In genomic region chr1:46991083-46991923, GRCh38 we compare ENCODE assay signal across 10 cellular contexts. TPM values are rescaled to one million over a fixed set of nuclear protein-coding genes. Genes with fewer than 3 reads are reported as not detected.
DNase-seq lines count a peak whose midpoint lies in the region; ATAC-seq and TF ChIP-seq lines count a peak whose summit lies in the region.
"Had no signal": no experiment of that assay in that cellular context is flagged by ENCODE, and none has a peak within 500 bp of the region (broad histone marks: within the 10 kb centered on the region; RNA-seq: fewer than 3 reads in every experiment).

No MANE protein-coding gene starts in this region.

- no peaks in the 10 kb centered on the region for H3K4me1 ChIP-seq in lower lobe of right lung

- H3K9me3 ChIP-seq in lower lobe of right lung = no peaks in the 10 kb centered on the region

- peak; percentile 46 to 73 for ATAC-seq in lower lobe of right lung

- no peaks in the 10 kb centered on the region for H3K36me3 ChIP-seq in lower lobe of right lung

- in situ Hi-C loops in astrocyte of the cerebellum (cut with HindIII; ENCODE audit: low sequenced_read_pairs) = no loop called here

- DNase-seq in DMS79 (lab: John Stamatoyannopoulos, UW) (peak; percentile 41), NAMALWA (ENCODE audit: low spot score) (peak; percentile 19), astrocyte of the cerebellum (ENCODE audit: low read depth) (no peak), lower lobe of right lung (no peak), SK-N-DZ (ENCODE audit: low spot score) (no peak), anterior cingulate cortex (lab: John Stamatoyannopoulos, UW) (no peak), NCI-H146 (lab: John Stamatoyannopoulos, UW) (no peak)
- no peak for DNase-seq in activated naive CD4-positive, alpha-beta T cell treated with anti-CD3 and anti-CD28 coated beads, Interleukin-2, amount 50 U/mL, for 16 hours
- DNase-seq: activated CD8-positive, alpha-beta memory T cell treated with anti-CD3 and anti-CD28 coated beads for 24 hours; NCI-H446 treated with DMSO at 0.1 percent for 48 hours had no signal

- no peaks in the 10 kb centered on the region for H3K27me3 ChIP-seq in lower lobe of right lung (ENCODE audit: low read depth)

- H3K4me3 ChIP-seq in astrocyte of the cerebellum (ENCODE audit: low read depth, low read length) (no peak overlapping the region), lower lobe of right lung (no peak overlapping the region)

- no peak overlapping the region for H3K27ac ChIP-seq in lower lobe of right lung

- intact Hi-C loops in lower lobe of right lung (cut with DNase I) = loop anchor here (10.0 kb wide), 1 partner anchor 247 kb away; no protein-coding TSS in a partner anchor

- TF ChIP-seq CTCF in astrocyte of the cerebellum (IDR thresholded peaks at IDR 0.05; ENCODE audit: low read depth, low read length, missing control alignments) (peak; percentile 4), lower lobe of right lung (IDR thresholded peaks at IDR 0.05) (peak; percentile 17)

RNA-seq across cellular contexts. Expression of gene CYP4X1, which starts 32.2 kb away (rescaled TPM):
- total RNA-seq in lower lobe of right lung = 12.8 TPM
- not detected in 2 replicates for polyA plus RNA-seq in SK-N-DZ (2014; cell fraction: cytosol; rRNA removed)
- not detected in 2 replicates for polyA plus RNA-seq in SK-N-DZ (2014; cell fraction: nucleus; rRNA removed)

RNA-seq across cellular contexts. Expression of gene CYP4A11, which starts 50.0 kb away (rescaled TPM):
- total RNA-seq in lower lobe of right lung = not detected
- polyA plus RNA-seq in SK-N-DZ (2014; cell fraction: cytosol; rRNA removed) = not detected in 2 replicates
- not detected in 2 replicates for polyA plus RNA-seq in SK-N-DZ (2014; cell fraction: nucleus; rRNA removed)

Comparison
In these comparisons a context has a peak if more than half of its experiments do, and no peak if none do; other contexts are left out.
1. DNase-seq: peak in DMS79 (single experiment) and NAMALWA (single experiment); none in astrocyte of the cerebellum (single experiment), lower lobe of right lung (single experiment), activated naive CD4-positive, alpha-beta T cell treated with anti-CD3 and anti-CD28 coated beads, Interleukin-2, amount 50 U/mL, for 16 hours (single experiment), SK-N-DZ (single experiment), anterior cingulate cortex (0 of 58) and NCI-H146 (single experiment).